9 cellular contexts compared by ENCODE assay signal in genomic region chr4:7651461-7651921, GRCh38.
A peak's percentile ranks its signal among the peaks of the same experiment; 100 is the strongest.
DNase-seq lines count a peak whose midpoint lies in the region; TF ChIP-seq lines count a peak whose summit lies in the region.
"Had no signal": no experiment of that assay in that cellular context is flagged by ENCODE, and none has a peak within 500 bp of the region (broad histone marks: within the 10 kb centered on the region; RNA-seq: fewer than 3 reads in every experiment).

No MANE protein-coding gene starts in this region.

- TF ChIP-seq CTCF in fibroblast of mammary gland (conservative IDR thresholded peaks at IDR 0.05; ENCODE audit: control insufficient read depth, insufficient read depth, low read depth, low read length) (no peak), neural progenitor cell (IDR thresholded peaks at IDR 0.05) (no peak), stomach (IDR thresholded peaks at IDR 0.05) (no peak)

- peak overlapping the region; percentile 58 for H3K9ac ChIP-seq in NT2/D1 (ENCODE audit: insufficient read length, low read depth)
- H3K9ac ChIP-seq in neural progenitor cell = no peak overlapping the region

- H3K4me3 ChIP-seq in CD8-positive, alpha-beta memory T cell (ENCODE audit: low read length) = no peak overlapping the region
- H3K4me3 ChIP-seq in NT2/D1 (ENCODE audit: insufficient read length, low read depth) = no peak overlapping the region
- no peak overlapping the region for H3K4me3 ChIP-seq in fibroblast of mammary gland (ENCODE audit: control insufficient read depth, low read depth, low read length)
- no peak overlapping the region for H3K4me3 ChIP-seq in neural progenitor cell
- no peak overlapping the region for H3K4me3 ChIP-seq in stomach

- POLR2A ChIA-PET in CD8-positive, alpha-beta memory T cell (lab: Charles Lee) = no interaction called here

- H3K4me1 ChIP-seq in CD8-positive, alpha-beta memory T cell (ENCODE audit: insufficient read depth, low read length) = peaks cover 45% of the 10 kb centered on the region
- H3K4me1 ChIP-seq in NT2/D1 (ENCODE audit: insufficient read depth, insufficient read length) = peaks cover 58% of the 10 kb centered on the region
- H3K4me1 ChIP-seq in neural progenitor cell = peaks cover 11% of the 10 kb centered on the region
- peaks cover 0 to 62% (median 6%) of the 10 kb centered on the region in 4 donors for H3K4me1 ChIP-seq in stomach

- H3K36me3 ChIP-seq in CD8-positive, alpha-beta memory T cell (ENCODE audit: insufficient read depth, low read length) = no peaks in the 10 kb centered on the region
- H3K36me3 ChIP-seq in NT2/D1 (ENCODE audit: insufficient read depth, insufficient read length, low read length) (no peaks in the 10 kb centered on the region), neural progenitor cell (no peaks in the 10 kb centered on the region), stomach (no peaks in the 10 kb centered on the region)

- no peaks in the 10 kb centered on the region for H3K79me2 ChIP-seq in neural progenitor cell (ENCODE audit: low read depth)

- peak overlapping the region in 6 of 8 donors; percentile 81 to 93 (median 91) for H3K27ac Mint-ChIP-seq in CD8-positive, alpha-beta memory T cell
- peak overlapping the region; percentile 72 for H3K27ac Mint-ChIP-seq in neural progenitor cell

- H3K9me3 Mint-ChIP-seq in CD8-positive, alpha-beta memory T cell = peaks cover 0 to 9% (median 7%) of the 10 kb centered on the region in 5 donors
- peaks cover 3% of the 10 kb centered on the region for H3K9me3 Mint-ChIP-seq in neural progenitor cell

- no peak overlapping the region for H3K27ac ChIP-seq in CD8-positive, alpha-beta memory T cell (ENCODE audit: low read depth, low read length)
- H3K27ac ChIP-seq in neural progenitor cell = no peak overlapping the region
- H3K27ac ChIP-seq in stomach = peak overlapping the region in 2 of 5 donors; percentile 11 to 18

- intact Hi-C loops in stomach (cut with DNase I; ENCODE audit: low total_unique reads) = no loop called here

- H3F3A ChIP-seq in neural progenitor cell (ENCODE audit: low read depth) = no peaks in the 10 kb centered on the region

- WGBS in stomach, 5 donors = 45 to 63% (median 52%) methylated on average over 8 of the region's 8 CpGs

- TF ChIP-seq POLR2A in stomach (IDR thresholded peaks at IDR 0.05) = no peak

- H2AFZ ChIP-seq in neural progenitor cell (replicated peaks) = no peak overlapping the region

- no peak overlapping the region for H3K4me2 ChIP-seq in neural progenitor cell

- CTCF ChIA-PET in CD8-positive, alpha-beta memory T cell (lab: Charles Lee) = no interaction called here

- TF ChIP-seq EP300 in stomach (IDR thresholded peaks at IDR 0.05) = no peak

- H3K4me3 Mint-ChIP-seq in CD8-positive, alpha-beta memory T cell = peak overlapping the region in 3 of 7 donors; percentile 8 to 86 (median 15)
- H3K4me3 Mint-ChIP-seq in neural progenitor cell = peak overlapping the region; percentile 62

- H3K4me1 Mint-ChIP-seq in CD8-positive, alpha-beta memory T cell = peaks cover 53 to 60% (median 59%) of the 10 kb centered on the region in 3 donors
- H3K4me1 Mint-ChIP-seq in neural progenitor cell = peaks cover 66% of the 10 kb centered on the region

- no peak for DNase-seq in CD8-positive, alpha-beta memory T cell
- DNase-seq in NT2/D1 (ENCODE audit: low read depth, low spot score) (peak; percentile 74), fibroblast of mammary gland (ENCODE audit: low read depth) (peak; percentile 48), neural progenitor cell (ENCODE audit: low spot score) (peak; percentile 49), 8988T (no peak), RPMI8226 (no peak), stomach (no peak)
- DNase-seq in activated CD8-positive, alpha-beta memory T cell treated with anti-CD3 and anti-CD28 coated beads for 24 hours = no peak
- DNase-seq: Calu3 had no signal

- no peaks in the 10 kb centered on the region for H3K9me3 ChIP-seq in CD8-positive, alpha-beta memory T cell (ENCODE audit: low read length)
- H3K9me3 ChIP-seq in NT2/D1 (ENCODE audit: insufficient read depth, low read length) (no peaks in the 10 kb centered on the region), neural progenitor cell (ENCODE audit: low read depth) (no peaks in the 10 kb centered on the region), stomach (no peaks in the 10 kb centered on the region)

- no peaks in the 10 kb centered on the region for H3K27me3 ChIP-seq in CD8-positive, alpha-beta memory T cell (ENCODE audit: insufficient read depth, low read length, poor library complexity, severe bottlenecking)
- H3K27me3 ChIP-seq in NT2/D1 (ENCODE audit: insufficient read depth, insufficient read length) (no peaks in the 10 kb centered on the region), neural progenitor cell (no peaks in the 10 kb centered on the region), stomach (peaks cover 0 to 37% (median 16%) of the 10 kb centered on the region in 3 donors)

- H4K20me1 ChIP-seq in neural progenitor cell (ENCODE audit: low read depth) = no peaks in the 10 kb centered on the region

- H3K27me3 Mint-ChIP-seq in CD8-positive, alpha-beta memory T cell = peaks cover 1 to 8% of the 10 kb centered on the region in 2 donors
- H3K27me3 Mint-ChIP-seq in neural progenitor cell (ENCODE audit: insufficient read depth, low read depth) = peaks cover 24% of the 10 kb centered on the region

- H3K36me3 Mint-ChIP-seq in CD8-positive, alpha-beta memory T cell = peaks cover 0 to 7% (median 0%) of the 10 kb centered on the region in 3 donors
- no peaks in the 10 kb centered on the region for H3K36me3 Mint-ChIP-seq in neural progenitor cell

Comparison
In these comparisons a context has a peak if more than half of its experiments do, and no peak if none do; other contexts are left out.
1. DNase-seq: peak in NT2/D1 (single experiment), fibroblast of mammary gland (single experiment) and neural progenitor cell (single experiment); none in CD8-positive, alpha-beta memory T cell (0 of 5), 8988T (single experiment), RPMI8226 (single experiment), stomach (single experiment) and activated CD8-positive, alpha-beta memory T cell treated with anti-CD3 and anti-CD28 coated beads for 24 hours (single experiment).